Comparison of ENCODE assay signal across 25 cellular contexts in genomic region chr17:72503556-72503955, GRCh38.
"Had no signal": no experiment of that assay in that cellular context is flagged by ENCODE, and none has a peak within 500 bp of the region (broad histone marks: within the 10 kb centered on the region; RNA-seq: fewer than 3 reads in every experiment).

No MANE protein-coding gene starts in this region.

- DNase-seq: activated B cell treated with CpG ODN at 0.5 μM for 24 hours; activated CD4-positive, alpha-beta T cell treated with anti-CD3 and anti-CD28 coated beads for 36 hours; activated CD4-positive, alpha-beta T cell treated with anti-CD3 and anti-CD28 coated beads, Interleukin-2, amount 50 U/mL, for 4 hours; activated CD8-positive, alpha-beta memory T cell treated with anti-CD3 and anti-CD28 coated beads for 24 hours; activated CD8-positive, alpha-beta memory T cell treated with anti-CD3 and anti-CD28 coated beads, Interleukin-2, amount 50 U/mL, for 4 hours; activated T-cell treated with anti-CD3 and anti-CD28 coated beads, Interleukin-2, amount 50 U/mL, for 24 hours; aorta; central memory CD4-positive, alpha-beta T cell; colonic mucosa; dorsolateral prefrontal cortex; effector memory CD8-positive, alpha-beta T cell; esophagus squamous epithelium; gastrocnemius medialis; hippocampal formation; left ventricle myocardium inferior; naive thymus-derived CD8-positive, alpha-beta T cell; ovary; right cardiac atrium; stimulated activated CD4-positive, alpha-beta T cell treated with anti-CD3 and anti-CD28 coated beads, Interleukin-1b, Interleukin-23, amount 100 ng/mL, for 48 hours; T1000; testis had no signal

- H3K9me3 ChIP-seq: colonic mucosa, esophagus squamous epithelium, gastrocnemius medialis, left ventricle myocardium inferior, ovary, testis had no signal

- H3K27ac ChIP-seq: gastrocnemius medialis, left ventricle myocardium inferior, ovary, testis had no signal

- FAIRE-seq: endothelial cell of umbilical vein had no signal

- H3K27me3 ChIP-seq: colonic mucosa, gastrocnemius medialis, ovary, testis had no signal

- H3K4me1 Mint-ChIP-seq: activated B cell treated with CpG ODN at 0.5 μM for 24 hours; activated CD4-positive, alpha-beta T cell treated with anti-CD3 and anti-CD28 coated beads for 36 hours; activated T-helper 17 cell treated with anti-CD3 and anti-CD28 coated beads, Interleukin-2, amount 50 U/mL, for 72 hours; naive thymus-derived CD8-positive, alpha-beta T cell had no signal

- H3K36me3 ChIP-seq: colonic mucosa, esophagus squamous epithelium, gastrocnemius medialis, left ventricle myocardium inferior, ovary had no signal

- H3K4me3 Mint-ChIP-seq: activated B cell treated with CpG ODN at 0.5 μM for 24 hours; activated CD4-positive, alpha-beta T cell treated with anti-CD3 and anti-CD28 coated beads for 36 hours; activated T-cell treated with anti-CD3 and anti-CD28 coated beads, Interleukin-2, amount 50 U/mL, for 24 hours; activated T-helper 17 cell treated with anti-CD3 and anti-CD28 coated beads, Interleukin-2, amount 50 U/mL, for 72 hours; effector memory CD8-positive, alpha-beta T cell; mesothelial cell of epicardium; naive thymus-derived CD8-positive, alpha-beta T cell had no signal

- H3K27me3 Mint-ChIP-seq: activated B cell treated with CpG ODN at 0.5 μM for 24 hours; activated T-helper 17 cell treated with anti-CD3 and anti-CD28 coated beads, Interleukin-2, amount 50 U/mL, for 72 hours had no signal

- H3K27ac Mint-ChIP-seq: activated B cell treated with CpG ODN at 0.5 μM for 24 hours; activated CD4-positive, alpha-beta T cell treated with anti-CD3 and anti-CD28 coated beads for 36 hours; activated naive CD4-positive, alpha-beta T cell treated with anti-CD3 and anti-CD28 coated beads, Interleukin-2, amount 50 U/mL, for 72 hours; activated T-cell treated with anti-CD3 and anti-CD28 coated beads, Interleukin-2, amount 50 U/mL, for 24 hours; activated T-helper 17 cell treated with anti-CD3 and anti-CD28 coated beads, Interleukin-2, amount 50 U/mL, for 72 hours; effector memory CD8-positive, alpha-beta T cell; naive thymus-derived CD8-positive, alpha-beta T cell had no signal

- H3K36me3 Mint-ChIP-seq: activated naive CD4-positive, alpha-beta T cell treated with anti-CD3 and anti-CD28 coated beads, Interleukin-2, amount 50 U/mL, for 72 hours; mesothelial cell of epicardium; naive thymus-derived CD8-positive, alpha-beta T cell had no signal

- H3K9me3 Mint-ChIP-seq: activated B cell treated with CpG ODN at 0.5 μM for 24 hours; activated T-helper 17 cell treated with anti-CD3 and anti-CD28 coated beads, Interleukin-2, amount 50 U/mL, for 72 hours; effector memory CD8-positive, alpha-beta T cell had no signal

- H3K4me1 ChIP-seq: colonic mucosa, gastrocnemius medialis, left ventricle myocardium inferior had no signal

- H3K4me3 ChIP-seq: colonic mucosa, dorsolateral prefrontal cortex, esophagus squamous epithelium, gastrocnemius medialis, left ventricle myocardium inferior, ovary, testis had no signal

- ATAC-seq: activated CD4-positive, alpha-beta T cell treated with anti-CD3 and anti-CD28 coated beads for 36 hours; activated naive CD4-positive, alpha-beta T cell treated with anti-CD3 and anti-CD28 coated beads, Interleukin-2, amount 50 U/mL, for 72 hours; activated T-helper 17 cell treated with anti-CD3 and anti-CD28 coated beads, Interleukin-2, amount 50 U/mL, for 72 hours; effector memory CD8-positive, alpha-beta T cell; gastrocnemius medialis; naive thymus-derived CD8-positive, alpha-beta T cell had no signal
